ENCODE assay signal across 1 cellular context in the genomic region with DNA sequence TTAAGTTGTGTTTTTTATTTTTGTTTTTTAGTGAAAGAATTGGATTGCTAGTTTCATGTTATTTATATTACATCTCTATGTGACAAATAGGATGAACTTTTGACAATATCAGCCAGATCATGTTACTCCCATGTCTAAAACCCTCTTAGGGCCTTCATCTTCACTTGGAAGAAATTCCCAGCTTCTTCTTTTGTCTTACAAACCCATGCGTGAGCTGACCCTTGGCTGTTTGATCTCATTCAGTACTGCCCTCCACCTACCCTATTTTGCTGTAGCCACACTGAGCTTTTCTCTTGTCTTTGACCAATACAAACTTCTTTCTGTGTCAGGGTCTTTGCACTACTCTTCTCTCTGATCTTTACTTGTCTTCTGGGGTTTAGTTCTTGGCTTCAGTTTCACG.
TF ChIP-seq lines count a peak whose summit lies in the region.

No MANE protein-coding gene starts in this region.

TF ChIP-seq in HCT116, 20 proteins besides CTCF, POLR2A, EP300 and RAD21:
- TF ChIP-seq MAX (IDR thresholded peaks at IDR 0.05) (no peak), EZH2 (IDR thresholded peaks at IDR 0.05) (no peak), CBX3 (IDR thresholded peaks at IDR 0.05; ENCODE audit: low read depth) (no peak), CEBPB (IDR thresholded peaks at IDR 0.05; ENCODE audit: low read depth) (no peak), TCF7L2 (IDR thresholded peaks at IDR 0.05; ENCODE audit: borderline replicate concordance, extremely low read depth, insufficient read depth, insufficient read length) (no peak), YY1 (IDR thresholded peaks at IDR 0.05; ENCODE audit: extremely low read depth, insufficient replicate concordance, low read depth, low read length) (no peak), ZNF274 (IDR thresholded peaks at IDR 0.05; ENCODE audit: low read depth, low read length) (no peak), ZFX (IDR thresholded peaks at IDR 0.05) (no peak), ELF1 (IDR thresholded peaks at IDR 0.05; ENCODE audit: borderline replicate concordance, low read depth) (no peak)
- TF ChIP-seq, protein P1, sequence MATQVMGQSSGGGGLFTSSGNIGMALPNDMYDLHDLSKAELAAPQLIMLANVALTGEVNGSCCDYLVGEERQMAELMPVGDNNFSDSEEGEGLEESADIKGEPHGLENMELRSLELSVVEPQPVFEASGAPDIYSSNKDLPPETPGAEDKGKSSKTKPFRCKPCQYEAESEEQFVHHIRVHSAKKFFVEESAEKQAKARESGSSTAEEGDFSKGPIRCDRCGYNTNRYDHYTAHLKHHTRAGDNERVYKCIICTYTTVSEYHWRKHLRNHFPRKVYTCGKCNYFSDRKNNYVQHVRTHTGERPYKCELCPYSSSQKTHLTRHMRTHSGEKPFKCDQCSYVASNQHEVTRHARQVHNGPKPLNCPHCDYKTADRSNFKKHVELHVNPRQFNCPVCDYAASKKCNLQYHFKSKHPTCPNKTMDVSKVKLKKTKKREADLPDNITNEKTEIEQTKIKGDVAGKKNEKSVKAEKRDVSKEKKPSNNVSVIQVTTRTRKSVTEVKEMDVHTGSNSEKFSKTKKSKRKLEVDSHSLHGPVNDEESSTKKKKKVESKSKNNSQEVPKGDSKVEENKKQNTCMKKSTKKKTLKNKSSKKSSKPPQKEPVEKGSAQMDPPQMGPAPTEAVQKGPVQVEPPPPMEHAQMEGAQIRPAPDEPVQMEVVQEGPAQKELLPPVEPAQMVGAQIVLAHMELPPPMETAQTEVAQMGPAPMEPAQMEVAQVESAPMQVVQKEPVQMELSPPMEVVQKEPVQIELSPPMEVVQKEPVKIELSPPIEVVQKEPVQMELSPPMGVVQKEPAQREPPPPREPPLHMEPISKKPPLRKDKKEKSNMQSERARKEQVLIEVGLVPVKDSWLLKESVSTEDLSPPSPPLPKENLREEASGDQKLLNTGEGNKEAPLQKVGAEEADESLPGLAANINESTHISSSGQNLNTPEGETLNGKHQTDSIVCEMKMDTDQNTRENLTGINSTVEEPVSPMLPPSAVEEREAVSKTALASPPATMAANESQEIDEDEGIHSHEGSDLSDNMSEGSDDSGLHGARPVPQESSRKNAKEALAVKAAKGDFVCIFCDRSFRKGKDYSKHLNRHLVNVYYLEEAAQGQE (IDR thresholded peaks at IDR 0.05; ENCODE audit: low read depth) = no peak
- TF ChIP-seq, protein P2, sequence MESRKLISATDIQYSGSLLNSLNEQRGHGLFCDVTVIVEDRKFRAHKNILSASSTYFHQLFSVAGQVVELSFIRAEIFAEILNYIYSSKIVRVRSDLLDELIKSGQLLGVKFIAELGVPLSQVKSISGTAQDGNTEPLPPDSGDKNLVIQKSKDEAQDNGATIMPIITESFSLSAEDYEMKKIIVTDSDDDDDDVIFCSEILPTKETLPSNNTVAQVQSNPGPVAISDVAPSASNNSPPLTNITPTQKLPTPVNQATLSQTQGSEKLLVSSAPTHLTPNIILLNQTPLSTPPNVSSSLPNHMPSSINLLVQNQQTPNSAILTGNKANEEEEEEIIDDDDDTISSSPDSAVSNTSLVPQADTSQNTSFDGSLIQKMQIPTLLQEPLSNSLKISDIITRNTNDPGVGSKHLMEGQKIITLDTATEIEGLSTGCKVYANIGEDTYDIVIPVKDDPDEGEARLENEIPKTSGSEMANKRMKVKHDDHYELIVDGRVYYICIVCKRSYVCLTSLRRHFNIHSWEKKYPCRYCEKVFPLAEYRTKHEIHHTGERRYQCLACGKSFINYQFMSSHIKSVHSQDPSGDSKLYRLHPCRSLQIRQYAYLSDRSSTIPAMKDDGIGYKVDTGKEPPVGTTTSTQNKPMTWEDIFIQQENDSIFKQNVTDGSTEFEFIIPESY (IDR thresholded peaks at IDR 0.05; ENCODE audit: extremely low read depth, insufficient replicate concordance, low read length) = no peak
